Comparison of ENCODE assay signal across 15 cellular contexts in the genomic region with DNA sequence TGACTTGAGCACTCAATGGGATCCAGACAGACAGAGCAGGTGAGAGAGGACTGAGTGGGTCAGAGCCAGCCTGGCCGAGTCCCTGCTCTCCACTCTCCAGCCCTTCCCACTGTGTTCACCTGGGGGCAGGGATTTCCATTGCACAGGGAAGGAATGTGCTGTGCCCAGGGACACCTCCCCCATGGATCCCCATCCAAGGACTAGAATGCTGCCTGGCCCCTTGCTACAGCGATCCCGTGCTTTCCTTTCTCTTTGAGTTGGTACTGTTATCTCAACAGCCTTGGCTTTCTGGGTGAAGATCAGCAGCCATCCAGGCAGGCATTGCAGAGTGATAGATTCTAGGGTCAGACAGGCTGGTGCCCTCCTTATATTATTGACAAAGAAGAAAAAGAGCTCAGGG.
"Had no signal": no experiment of that assay in that cellular context is flagged by ENCODE, and none has a peak within 500 bp of the region (broad histone marks: within the 10 kb centered on the region; RNA-seq: fewer than 3 reads in every experiment).

No MANE protein-coding gene starts in this region.

- H3K27ac ChIP-seq: thoracic aorta had no signal

- H3K4me3 ChIP-seq: esophagus squamous epithelium, sigmoid colon, skin epidermis, thoracic aorta, transverse colon had no signal

- FAIRE-seq: colon had no signal

- H3K27ac Mint-ChIP-seq: dendritic cell treated with granulocyte-macrophage colony-stimulating factor and Interleukin-4, amounts not matched to agents 40 ng/mL and 50 ng/mL, for 4 days; effector memory CD8-positive, alpha-beta T cell; mesothelial cell of epicardium; natural killer cell; stimulated activated naive B cell treated with anti-CD40 and anti-IgM and Interleukin-4, amounts not matched to agents 10 μg/mL and 1 μg/mL and 100 μg/mL, for 72 hours; stimulated activated naive CD8-positive, alpha-beta T cell treated with anti-CD3 and anti-CD28 coated beads, Interleukin-15, amount 100 ng/mL, for 72 hours had no signal

- H3K27me3 ChIP-seq: transverse colon had no signal

- H3K9me3 ChIP-seq: esophagus squamous epithelium, sigmoid colon, thoracic aorta, transverse colon had no signal

- H3K4me3 Mint-ChIP-seq: dendritic cell treated with granulocyte-macrophage colony-stimulating factor and Interleukin-4, amounts not matched to agents 40 ng/mL and 50 ng/mL, for 4 days; effector memory CD8-positive, alpha-beta T cell; mesothelial cell of epicardium; natural killer cell; stimulated activated naive B cell treated with anti-CD40 and anti-IgM and Interleukin-4, amounts not matched to agents 10 μg/mL and 1 μg/mL and 100 μg/mL, for 72 hours; stimulated activated naive CD8-positive, alpha-beta T cell treated with anti-CD3 and anti-CD28 coated beads, Interleukin-15, amount 100 ng/mL, for 72 hours had no signal

- H3K9me3 Mint-ChIP-seq: dendritic cell treated with granulocyte-macrophage colony-stimulating factor and Interleukin-4, amounts not matched to agents 40 ng/mL and 50 ng/mL, for 4 days; effector memory CD8-positive, alpha-beta T cell; mesothelial cell of epicardium; natural killer cell; stimulated activated naive CD8-positive, alpha-beta T cell treated with anti-CD3 and anti-CD28 coated beads, Interleukin-15, amount 100 ng/mL, for 72 hours had no signal

- H3K36me3 Mint-ChIP-seq: mesothelial cell of epicardium; natural killer cell; stimulated activated naive B cell treated with anti-CD40 and anti-IgM and Interleukin-4, amounts not matched to agents 10 μg/mL and 1 μg/mL and 100 μg/mL, for 72 hours had no signal

- ATAC-seq: effector memory CD8-positive, alpha-beta T cell; natural killer cell; stimulated activated naive B cell treated with anti-CD40 and anti-IgM and Interleukin-4, amounts not matched to agents 10 μg/mL and 1 μg/mL and 100 μg/mL, for 72 hours; stimulated activated naive CD8-positive, alpha-beta T cell treated with anti-CD3 and anti-CD28 coated beads, Interleukin-15, amount 100 ng/mL, for 72 hours had no signal

- DNase-seq: cerebellar nuclear complex; effector memory CD8-positive, alpha-beta T cell; esophagus squamous epithelium; natural killer cell; sigmoid colon; stimulated activated CD4-positive, alpha-beta T cell treated with anti-CD3 and anti-CD28 coated beads, Interleukin-2, amount 100 ng/mL, for 24 hours; stimulated activated CD4-positive, alpha-beta T cell treated with anti-CD3 and anti-CD28 coated beads, Interleukin-4, amount 100 ng/mL, for 4 hours; stimulated activated naive B cell treated with anti-CD40 and anti-IgM and Interleukin-4, amounts not matched to agents 10 μg/mL and 1 μg/mL and 100 μg/mL, for 72 hours; stimulated activated naive CD8-positive, alpha-beta T cell treated with anti-CD3 and anti-CD28 coated beads, Interleukin-15, amount 100 ng/mL, for 72 hours; transverse colon had no signal

- H3K36me3 ChIP-seq: esophagus squamous epithelium, sigmoid colon, thoracic aorta, transverse colon had no signal
